ENCODE assay signal across 8 cellular contexts in genomic region chr3:168847293-168847883, GRCh38.
DNase-seq lines count a peak whose midpoint lies in the region; ATAC-seq, FAIRE-seq and TF ChIP-seq lines count a peak whose summit lies in the region.

No MANE protein-coding gene starts in this region.

- ATAC-seq in HG02885 (IDR thresholded peaks at IDR 0.05; ENCODE audit: poor library complexity, unreplicated experiment) (peak; percentile 83), lower lobe of right lung (peak in 1 of 2 donors; percentile 54)

- TF ChIP-seq POLR2A in breast epithelium (IDR thresholded peaks at IDR 0.05) = no peak

- H3K4me3 ChIP-seq in breast epithelium = no peak overlapping the region
- no peak overlapping the region for H3K4me3 ChIP-seq in lower lobe of right lung

- H3K27ac ChIP-seq in breast epithelium (no peak overlapping the region), lower lobe of right lung (no peak overlapping the region)

- DNase-seq in NCI-H2227 (lab: John Stamatoyannopoulos, UW; ENCODE audit: unreplicated experiment) = peak; percentile 67
- DNase-seq in breast epithelium (ENCODE audit: low spot score in 2 of 2) = no peak
- no peak for DNase-seq in lower lobe of right lung
- no peak for DNase-seq in posterior vena cava (ENCODE audit: low spot score)
- no peak for DNase-seq in HPDE6-E6E7 (ENCODE audit: extremely low spot score)

- H3K9me3 ChIP-seq in breast epithelium = no peaks in the 10 kb centered on the region
- no peaks in the 10 kb centered on the region for H3K9me3 ChIP-seq in lower lobe of right lung

- H3K36me3 ChIP-seq in breast epithelium (no peaks in the 10 kb centered on the region), lower lobe of right lung (no peaks in the 10 kb centered on the region)

- intact Hi-C loops in breast epithelium (cut with DNase I; ENCODE audit: low total_unique reads) (no loop called here), lower lobe of right lung (cut with DNase I) (loop anchor here (5.0 kb wide), 1 partner anchor 635 kb away; no protein-coding TSS in a partner anchor), posterior vena cava (cut with DNase I) (loop anchor here (5.0 to 10.0 kb wide), 2 partner anchors 633 to 635 kb away; no protein-coding TSS in a partner anchor)

- TF ChIP-seq CTCF in GM12874 (IDR thresholded peaks at IDR 0.05; ENCODE audit: insufficient read depth, low read depth, low read length) (peak; percentile 45), breast epithelium (IDR thresholded peaks at IDR 0.05) (peak in 2 of 3 donors; percentile 36 to 61), lower lobe of right lung (IDR thresholded peaks at IDR 0.05) (peak; percentile 50)

- H3K27me3 ChIP-seq in breast epithelium (peaks cover 0 to 22% of the 10 kb centered on the region in 2 donors), lower lobe of right lung (ENCODE audit: low read depth) (no peaks in the 10 kb centered on the region)

- peak; percentile 92 for FAIRE-seq in A204.1 (lab: Jason Lieb, UNC)

- no peaks in the 10 kb centered on the region for H3K4me1 ChIP-seq in breast epithelium
- H3K4me1 ChIP-seq in lower lobe of right lung = no peaks in the 10 kb centered on the region
